18 cellular contexts compared by ENCODE assay signal in genomic region chr13:33845572-33846305, GRCh38.
"Had no signal": no experiment of that assay in that cellular context is flagged by ENCODE, and none has a peak within 500 bp of the region (broad histone marks: within the 10 kb centered on the region; RNA-seq: fewer than 3 reads in every experiment).

No MANE protein-coding gene starts in this region.

- H3K4me1 ChIP-seq: colonic mucosa, parathyroid adenoma, thyroid gland had no signal

- H3K9ac ChIP-seq: parathyroid adenoma had no signal

- ATAC-seq: left cardiac atrium; natural killer cell treated with Interleukin-12 subunit alpha and Interleukin-12 subunit beta and Interleukin-15 and Interleukin-18, amount 100 ng/mL, for 72 hours had no signal

- H3K4me2 ChIP-seq: hepatocyte had no signal

- H3K9me3 ChIP-seq: colonic mucosa, neutrophil, thyroid gland had no signal

- H3K27me3 ChIP-seq: brain microvascular endothelial cell, colonic mucosa, hepatocyte, neutrophil, thyroid gland had no signal

- H3K27ac ChIP-seq: brain microvascular endothelial cell, colonic mucosa, hepatocyte, neutrophil, parathyroid adenoma, thyroid gland had no signal

- H3K36me3 ChIP-seq: brain microvascular endothelial cell, colonic mucosa, thyroid gland had no signal

- H3K4me3 ChIP-seq: colonic mucosa, hepatocyte, thyroid gland had no signal

- DNase-seq: activated CD4-positive, alpha-beta T cell treated with anti-CD3 and anti-CD28 coated beads, Interleukin-2, amount 50 U/mL, for 1 hour; activated CD4-positive, CD25-positive, alpha-beta regulatory T cell treated with anti-CD3 and anti-CD28 coated beads, Interleukin-2, amount 50 U/mL, for 72 hours; activated CD8-positive, alpha-beta memory T cell treated with anti-CD3 and anti-CD28 coated beads, Interleukin-2, amount 50 U/mL, for 4 hours; activated effector memory CD4-positive, alpha-beta T cell treated with anti-CD3 and anti-CD28 coated beads, Interleukin-2, amount 50 U/mL, for 16 hours; activated naive CD4-positive, alpha-beta T cell treated with anti-CD3 and anti-CD28 coated beads, Interleukin-2, amount 50 U/mL, for 16 hours; activated T-cell treated with anti-CD3 and anti-CD28 coated beads, Interleukin-2, amount 50 U/mL, for 48 hours; aorta; brain microvascular endothelial cell; colonic mucosa; left cardiac atrium; mesendoderm; stimulated activated CD4-positive, alpha-beta T cell treated with anti-CD3 and anti-CD28 coated beads, Interleukin-2, amount 100 ng/mL, for 24 hours; stimulated activated naive CD4-positive, alpha-beta T cell treated with Interleukin-2 at 50 U/mL for 16 hours; thyroid gland had no signal

- H3K79me2 ChIP-seq: hepatocyte, parathyroid adenoma had no signal

- H2AFZ ChIP-seq: hepatocyte, parathyroid adenoma had no signal
